In the genomic region with DNA sequence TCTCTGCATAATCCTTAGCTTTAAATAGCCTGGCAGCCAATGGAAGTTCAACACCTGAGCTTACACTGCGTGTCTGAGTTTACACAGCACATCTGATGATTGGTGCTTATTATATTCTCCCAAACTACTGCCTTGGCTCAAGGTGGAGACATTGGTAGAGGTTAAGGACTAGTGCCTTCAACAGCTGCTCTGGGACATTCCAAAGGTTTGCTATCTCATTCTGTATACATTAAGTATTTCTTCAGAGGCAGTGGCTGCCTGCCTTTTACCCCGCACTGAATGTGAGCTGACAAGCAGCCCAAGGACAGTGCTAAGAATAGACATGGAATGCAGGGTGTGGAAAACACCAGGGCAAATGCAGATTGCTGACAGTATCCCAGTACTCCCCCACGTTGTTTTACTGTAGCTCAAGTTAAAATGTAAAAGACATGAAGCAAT, we compare ENCODE assay signal across 12 cellular contexts. TPM values are rescaled to one million over a fixed set of nuclear protein-coding genes. Genes with fewer than 3 reads are reported as not detected.
A peak's percentile ranks its signal among the peaks of the same experiment; 100 is the strongest.
DNase-seq lines count a peak whose midpoint lies in the region; ATAC-seq, FAIRE-seq and TF ChIP-seq lines count a peak whose summit lies in the region.
"Had no signal": no experiment of that assay in that cellular context is flagged by ENCODE, and none has a peak within 500 bp of the region (broad histone marks: within the 10 kb centered on the region; RNA-seq: fewer than 3 reads in every experiment).

No MANE protein-coding gene starts in this region.

- peak overlapping the region; percentile 85 for H3K27ac Mint-ChIP-seq in mesothelial cell of epicardium
- H3K27ac Mint-ChIP-seq: activated T-helper 2 cell treated with anti-CD3 and anti-CD28 coated beads, Interferon-gamma antibody, Interleukin-2, Interleukin-4, amounts not matched to agents 10 μg/mL and 5 μg/mL and 100 μg/mL, durations not matched to agents 14 hours and 24 hours and 36 hours had no signal

- H3K9me3 Mint-ChIP-seq in mesothelial cell of epicardium: peaks cover 21% of the 10 kb centered on the region

- TF ChIP-seq RAD21 in A549 (conservative IDR thresholded peaks at IDR 0.05 in 1 of 2, IDR thresholded peaks at IDR 0.05 in 1 of 2): no peak

- no peaks in the 10 kb centered on the region for H3K27me3 ChIP-seq in esophagus muscularis mucosa
- H3K27me3 ChIP-seq: BLaER1 treated with 17β-estradiol and CSF1 and Interleukin-3, amounts not matched to agents 10 nM and 100 nM; Peyer's patch had no signal

- H3K4me3 ChIP-seq in A549 (no peak overlapping the region), esophagus muscularis mucosa (peak overlapping the region; percentile 6 to 59 (median 29))
- H3K4me3 ChIP-seq: BLaER1 treated with 17β-estradiol and CSF1 and Interleukin-3, amounts not matched to agents 10 nM and 100 nM; Peyer's patch had no signal

- 10% methylated on average over 3 of the region's 3 CpGs for WGBS in A549 (ENCODE audit: missing lambda C conversion rate)
- WGBS in esophagus muscularis mucosa: 16% methylated on average over 3 of the region's 3 CpGs

- peaks cover 46% of the 10 kb centered on the region for H3K4me1 ChIP-seq in A549
- peaks cover 9 to 49% (median 39%) of the 10 kb centered on the region in 4 donors for H3K4me1 ChIP-seq in esophagus muscularis mucosa
- H3K4me1 ChIP-seq: BLaER1 treated with 17β-estradiol and CSF1 and Interleukin-3, amounts not matched to agents 10 nM and 100 nM; Peyer's patch had no signal

- TF ChIP-seq EP300 in A549 (IDR thresholded peaks at IDR 0.05): no peak; a peak in 1 of 5 replicates
- TF ChIP-seq EP300 in esophagus muscularis mucosa (IDR thresholded peaks at IDR 0.05): no peak

- CTCF ChIA-PET in A549 (lab: Yijun Ruan, JAX): interaction anchor here (0.5 to 2.2 kb wide), 5 partner anchors 14 to 445 kb away, joined by 3 to 13 read pairs (median 5); a partner anchor contains a TSS

- H3K9me3 ChIP-seq in A549 (no peaks in the 10 kb centered on the region), esophagus muscularis mucosa (no peaks in the 10 kb centered on the region)
- H3K9me3 ChIP-seq: Peyer's patch had no signal

- TF ChIP-seq POLR2A in A549 (IDR thresholded peaks at IDR 0.05; ENCODE audit: low read length) (no peak), esophagus muscularis mucosa (IDR thresholded peaks at IDR 0.05; ENCODE audit: low read depth) (no peak)

- no peak for TF ChIP-seq CTCF in A549 (IDR thresholded peaks at IDR 0.05)
- TF ChIP-seq CTCF in esophagus muscularis mucosa (IDR thresholded peaks at IDR 0.05): no peak
- no peak for TF ChIP-seq CTCF in mesothelial cell of epicardium (IDR thresholded peaks at IDR 0.05; ENCODE audit: unreplicated experiment)

- peak; percentile 95 to 96 for ATAC-seq in A549
- ATAC-seq in HG03378 (IDR thresholded peaks at IDR 0.05; ENCODE audit: unreplicated experiment): no peak

- no peak overlapping the region for H3K4me3 Mint-ChIP-seq in mesothelial cell of epicardium

- no peak for FAIRE-seq in A549 (lab: Jason Lieb, UNC)
- FAIRE-seq: GM19239 had no signal

- no peaks in the 10 kb centered on the region for H3K27me3 Mint-ChIP-seq in mesothelial cell of epicardium (ENCODE audit: low read depth)

- H3K36me3 ChIP-seq in esophagus muscularis mucosa: no peaks in the 10 kb centered on the region
- H3K36me3 ChIP-seq: BLaER1 treated with 17β-estradiol and CSF1 and Interleukin-3, amounts not matched to agents 10 nM and 100 nM; Peyer's patch had no signal

- peaks cover 3% of the 10 kb centered on the region for H3K36me3 Mint-ChIP-seq in mesothelial cell of epicardium

- POLR2A ChIA-PET in A549 (lab: Yijun Ruan, JAX): interaction anchor here (1.8 kb wide), 1 partner anchor 147 kb away, joined by 8 read pairs; a partner anchor contains a TSS

- H3K4me2 ChIP-seq in A549: peak overlapping the region; percentile 62
- H3K4me2 ChIP-seq: BLaER1 treated with 17β-estradiol and CSF1 and Interleukin-3, amounts not matched to agents 10 nM and 100 nM had no signal

- intact Hi-C loops in esophagus muscularis mucosa (cut with DNase I): no loop called here

- H3K27ac ChIP-seq in A549: peak overlapping the region; percentile 58 to 70; a peak in 4 of 6 replicates
- peak overlapping the region; percentile 67 to 81 (median 79) for H3K27ac ChIP-seq in esophagus muscularis mucosa (replicated peaks in 1 of 4)
- H3K27ac ChIP-seq: BLaER1 treated with 17β-estradiol and CSF1 and Interleukin-3, amounts not matched to agents 10 nM and 100 nM; Peyer's patch had no signal

- H3K4me1 Mint-ChIP-seq in mesothelial cell of epicardium: peaks cover 24% of the 10 kb centered on the region

- DNase-seq in A549 (ENCODE audit: low read depth in 1 of 2, low spot score in 1 of 2): peak; percentile 55 to 85
- DNase-seq in NCI-H460 (ENCODE audit: extremely low read depth, low read depth): peak; percentile 8
- DNase-seq in esophagus muscularis mucosa (ENCODE audit: extremely low spot score): no peak
- DNase-seq in mesothelial cell of epicardium (ENCODE audit: low spot score in 2 of 2, unreplicated experiment in 2 of 2): no peak
- DNase-seq in HK-2 (ENCODE audit: unreplicated experiment): no peak
- DNase-seq in activated gamma-delta T cell treated with Interleukin-2 at 50 U/mL for 16 hours: no peak
- DNase-seq in NCI-H774 (lab: John Stamatoyannopoulos, UW): no peak
- DNase-seq: Peyer's patch had no signal

TF ChIP-seq in A549, 52 proteins besides CTCF, POLR2A, EP300 and RAD21:
- TF ChIP-seq CHD2 (IDR thresholded peaks at IDR 0.05; ENCODE audit: low read length, partially characterized antibody) (no peak), MAFK (IDR thresholded peaks at IDR 0.05; ENCODE audit: partially characterized antibody) (peak; percentile 23), CHD4 (IDR thresholded peaks at IDR 0.05; ENCODE audit: borderline replicate concordance) (no peak)
- TF ChIP-seq, protein P1, sequence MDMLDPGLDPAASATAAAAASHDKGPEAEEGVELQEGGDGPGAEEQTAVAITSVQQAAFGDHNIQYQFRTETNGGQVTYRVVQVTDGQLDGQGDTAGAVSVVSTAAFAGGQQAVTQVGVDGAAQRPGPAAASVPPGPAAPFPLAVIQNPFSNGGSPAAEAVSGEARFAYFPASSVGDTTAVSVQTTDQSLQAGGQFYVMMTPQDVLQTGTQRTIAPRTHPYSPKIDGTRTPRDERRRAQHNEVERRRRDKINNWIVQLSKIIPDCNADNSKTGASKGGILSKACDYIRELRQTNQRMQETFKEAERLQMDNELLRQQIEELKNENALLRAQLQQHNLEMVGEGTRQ (IDR thresholded peaks at IDR 0.05): no peak

RNA-seq across cellular contexts. Expression of a gene that starts 1.6 kb away (rescaled TPM):
- polyA plus RNA-seq in A549 (2011; rRNA removed) (not detected in 2 replicates), A549 (2017; fragmentation: RNase III; extraction: RNeasy Plus Mini Kit Qiagen cat#74134 plus additional on column Dnase treatment) (not detected in 3 replicates)
- not detected in 2 replicates for polyA plus RNA-seq in A549 (2012; cell fraction: cytosol; rRNA removed)
- polyA plus RNA-seq in A549 (2012; cell fraction: nucleus; rRNA removed): 0.07 TPM in 1 of 2 replicates, not detected in the other
- not detected in 2 replicates for polyA minus RNA-seq in A549 (2011; rRNA and poly(A)+ RNA removed)
- not detected in 2 replicates for total RNA-seq in NCI-H460 (2014; rRNA removed; shearing (Covaris generic))
- 0.82 TPM in 1 of 2 replicates, not detected in the other for polyA plus RNA-seq in NCI-H460 (2014; cell fraction: nucleus; rRNA removed)
- total RNA-seq in esophagus muscularis mucosa (100 to 1,000 TPM in 1 of 4 donors, 10 to 100 TPM in 3; 19.1 to 115 (median 51.0) TPM), mesothelial cell of epicardium (not detected in 3 replicates)
- total RNA-seq: activated T-helper 2 cell treated with anti-CD3 and anti-CD28 coated beads, Interferon-gamma antibody, Interleukin-2, Interleukin-4, amounts not matched to agents 10 μg/mL and 5 μg/mL and 100 μg/mL, durations not matched to agents 14 hours and 24 hours and 36 hours; Peyer's patch had no signal

Comparison
In these comparisons a context has a peak if more than half of its experiments do, and no peak if none do; other contexts are left out.
1. DNase-seq: peak in A549 (2 of 2) and NCI-H460 (single experiment); none in esophagus muscularis mucosa (single experiment), mesothelial cell of epicardium (0 of 2), HK-2 (single experiment), activated gamma-delta T cell treated with Interleukin-2 at 50 U/mL for 16 hours (single experiment) and NCI-H774 (single experiment).
2. RNA of a gene that starts 1.6 kb away (total RNA-seq): 19.1 to 115 TPM in esophagus muscularis mucosa; not detected in NCI-H460 and not detected in mesothelial cell of epicardium; every median in the first group is over 10 times any median in the second.